Comparison of ENCODE assay signal across 8 cellular contexts in the genomic region with DNA sequence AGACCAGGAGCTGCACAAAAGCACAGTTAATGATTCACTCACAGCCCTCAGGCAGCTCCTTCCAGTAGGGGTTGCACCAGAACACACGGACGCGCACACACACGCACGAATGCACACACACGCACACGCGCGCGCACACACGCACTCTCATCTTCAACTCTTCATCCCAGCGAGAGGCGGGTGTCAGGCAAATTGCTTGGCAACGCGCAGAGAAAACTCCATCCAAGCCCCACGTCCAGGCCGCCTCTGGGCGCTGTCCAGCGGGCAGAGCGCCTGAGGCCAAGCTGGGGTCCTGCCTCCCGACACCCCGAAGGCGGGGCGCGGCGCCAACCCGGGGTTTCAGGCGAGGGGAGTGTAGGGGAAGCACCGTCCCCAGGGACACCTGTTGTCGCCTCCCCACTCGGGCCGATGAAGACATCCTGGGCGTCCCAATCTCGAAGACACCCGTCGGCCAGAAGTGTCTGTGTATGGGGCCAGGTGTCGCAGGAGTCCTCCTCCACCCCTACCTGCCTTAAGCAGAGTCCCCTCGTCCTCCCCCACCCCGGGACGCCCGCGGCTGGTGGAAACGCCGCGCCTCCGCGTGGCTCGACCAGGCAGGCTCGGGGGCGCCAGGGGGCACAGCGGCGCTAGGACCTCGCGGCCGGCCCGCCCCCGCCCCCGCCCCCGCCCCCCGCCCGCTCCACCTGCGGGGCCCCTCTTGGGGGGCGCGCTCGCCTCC. TPM values are rescaled to one million over a fixed set of nuclear protein-coding genes. Genes with fewer than 3 reads are reported as not detected.
DNase-seq lines count a peak whose midpoint lies in the region; ATAC-seq and TF ChIP-seq lines count a peak whose summit lies in the region.

No MANE protein-coding gene starts in this region.

- H3F3A ChIP-seq in SK-N-SH (replicated peaks; ENCODE audit: insufficient read depth), result no peaks in the 10 kb centered on the region

- peaks cover 6 to 48% (median 29%) of the 10 kb centered on the region in 3 donors for H3K27me3 Mint-ChIP-seq in immature natural killer cell (ENCODE audit: low read depth in 3 of 3)

- H3K36me3 ChIP-seq in SK-N-SH (replicated peaks in 1 of 2; ENCODE audit: control insufficient read depth in 1 of 2, insufficient read depth in 2 of 2, low read length in 1 of 2) (no peaks in the 10 kb centered on the region), skeletal muscle tissue (ENCODE audit: control insufficient read depth in 3 of 3, insufficient read depth in 3 of 3, low read length in 3 of 3) (no peaks in the 10 kb centered on the region)

- CTCF ChIA-PET in SK-N-SH (lab: Yijun Ruan, JAX), result interaction anchor here (0.6 to 2.8 kb wide), 8 partner anchors 9 to 189 kb away, joined by 3 to 19 read pairs (median 4); no protein-coding TSS in a partner anchor

- TF ChIP-seq CTCF in SK-N-SH (IDR thresholded peaks at IDR 0.05) (no peak), cardiac fibroblast (IDR thresholded peaks at IDR 0.05; ENCODE audit: low read depth, low read length) (no peak)

- peaks cover 14 to 15% of the 10 kb centered on the region in 2 donors for H3K4me1 Mint-ChIP-seq in immature natural killer cell

- no peaks in the 10 kb centered on the region for H3K79me2 ChIP-seq in SK-N-SH (ENCODE audit: insufficient read depth)

- peaks cover 0 to 3% (median 0%) of the 10 kb centered on the region in 6 donors for H3K9me3 Mint-ChIP-seq in immature natural killer cell

- DNase-seq in DMS 273 (lab: John Stamatoyannopoulos, UW; ENCODE audit: unreplicated experiment), result peak; percentile 84
- DNase-seq in HuH-7.5 (ENCODE audit: low spot score), result peak; percentile 63
- peak; percentile 85 for DNase-seq in SK-N-SH
- peak; percentile 20 to 23 for DNase-seq in cardiac fibroblast (ENCODE audit: low read depth in 2 of 2)
- peak in 1 of 3 donors; percentile 5 for DNase-seq in immature natural killer cell
- DNase-seq in KG1 (lab: John Stamatoyannopoulos, UW), result no peak

- H3K4me2 ChIP-seq in SK-N-SH, result peak overlapping the region; percentile 37

- ATAC-seq in GM21528 (IDR thresholded peaks at IDR 0.05; ENCODE audit: low FRiP score, unreplicated experiment), result peak; percentile 49

- H3K9me2 ChIP-seq in SK-N-SH, result no peaks in the 10 kb centered on the region

- no peaks in the 10 kb centered on the region for H3K9me3 ChIP-seq in SK-N-SH
- no peaks in the 10 kb centered on the region for H3K9me3 ChIP-seq in skeletal muscle tissue (ENCODE audit: control insufficient read depth in 3 of 3, low read length in 3 of 3)

- WGBS in SK-N-SH (ENCODE audit: low lambda C conversion rate), result 3% methylated on average over 27 of the region's 65 CpGs

- H3K27me3 ChIP-seq in SK-N-SH (ENCODE audit: insufficient read depth) (peaks cover 32% of the 10 kb centered on the region), skeletal muscle tissue (ENCODE audit: control insufficient read depth in 3 of 3, insufficient read depth in 3 of 3, low read length in 3 of 3) (no peaks in the 10 kb centered on the region)

- H2AFZ ChIP-seq in SK-N-SH (ENCODE audit: low read depth), result no peak overlapping the region

- no peaks in the 10 kb centered on the region for H3K36me3 Mint-ChIP-seq in immature natural killer cell

- TF ChIP-seq RAD21 in SK-N-SH (IDR thresholded peaks at IDR 0.05; ENCODE audit: low read length), result no peak

- no peaks in the 10 kb centered on the region for H4K20me1 ChIP-seq in SK-N-SH (ENCODE audit: insufficient read depth)

- H3K4me3 Mint-ChIP-seq in immature natural killer cell, result peak overlapping the region; percentile 78 to 92 (median 85)

- H3K27ac Mint-ChIP-seq in immature natural killer cell, result no peak overlapping the region

- POLR2A ChIA-PET in SK-N-SH (lab: Yijun Ruan, JAX), result interaction anchor here (0.8 kb wide), 1 partner anchor 217 kb away, joined by 4 read pairs; no protein-coding TSS in a partner anchor

- H3K4me1 ChIP-seq in SK-N-SH (ENCODE audit: control insufficient read depth in 1 of 2, insufficient read depth in 2 of 2, low read depth in 1 of 2, low read length in 1 of 2) (peaks cover 0 to 8% of the 10 kb centered on the region in 2 experiments; a peak in 1 of 4 replicates), skeletal muscle tissue (ENCODE audit: control insufficient read depth in 3 of 3, insufficient read depth in 3 of 3, low read length in 3 of 3) (peaks cover 16 to 32% (median 27%) of the 10 kb centered on the region in 3 donors)

- H3K4me3 ChIP-seq in SK-N-SH (ENCODE audit: low read depth in 2 of 2, low read length in 1 of 2) (peak overlapping the region; percentile 19 to 56; a peak in 3 of 4 replicates), cardiac fibroblast (replicated peaks in 1 of 2; ENCODE audit: low read depth in 2 of 2, low read length in 2 of 2) (peak overlapping the region; percentile 19 to 22), skeletal muscle tissue (ENCODE audit: low read length in 3 of 3) (peak overlapping the region; percentile 83 to 90 (median 85))

- no peak overlapping the region for H3K9ac ChIP-seq in SK-N-SH
- H3K9ac ChIP-seq in skeletal muscle tissue (ENCODE audit: low read depth in 1 of 3, low read length in 3 of 3), result peak overlapping the region; percentile 72 to 90 (median 81)

- no peak for TF ChIP-seq EP300 in SK-N-SH (IDR thresholded peaks at IDR 0.05; ENCODE audit: borderline replicate concordance in 1 of 2, low read depth in 1 of 2, low read length in 1 of 2)

- H3K27ac ChIP-seq in SK-N-SH (ENCODE audit: low read depth in 2 of 2, low read length in 1 of 2) (no peak overlapping the region; a peak in 1 of 4 replicates), skeletal muscle tissue (ENCODE audit: low read depth, low read length) (peak overlapping the region; percentile 57)

TF ChIP-seq in SK-N-SH, 30 proteins besides CTCF, POLR2A, EP300 and RAD21:
- TF ChIP-seq, protein P1, sequence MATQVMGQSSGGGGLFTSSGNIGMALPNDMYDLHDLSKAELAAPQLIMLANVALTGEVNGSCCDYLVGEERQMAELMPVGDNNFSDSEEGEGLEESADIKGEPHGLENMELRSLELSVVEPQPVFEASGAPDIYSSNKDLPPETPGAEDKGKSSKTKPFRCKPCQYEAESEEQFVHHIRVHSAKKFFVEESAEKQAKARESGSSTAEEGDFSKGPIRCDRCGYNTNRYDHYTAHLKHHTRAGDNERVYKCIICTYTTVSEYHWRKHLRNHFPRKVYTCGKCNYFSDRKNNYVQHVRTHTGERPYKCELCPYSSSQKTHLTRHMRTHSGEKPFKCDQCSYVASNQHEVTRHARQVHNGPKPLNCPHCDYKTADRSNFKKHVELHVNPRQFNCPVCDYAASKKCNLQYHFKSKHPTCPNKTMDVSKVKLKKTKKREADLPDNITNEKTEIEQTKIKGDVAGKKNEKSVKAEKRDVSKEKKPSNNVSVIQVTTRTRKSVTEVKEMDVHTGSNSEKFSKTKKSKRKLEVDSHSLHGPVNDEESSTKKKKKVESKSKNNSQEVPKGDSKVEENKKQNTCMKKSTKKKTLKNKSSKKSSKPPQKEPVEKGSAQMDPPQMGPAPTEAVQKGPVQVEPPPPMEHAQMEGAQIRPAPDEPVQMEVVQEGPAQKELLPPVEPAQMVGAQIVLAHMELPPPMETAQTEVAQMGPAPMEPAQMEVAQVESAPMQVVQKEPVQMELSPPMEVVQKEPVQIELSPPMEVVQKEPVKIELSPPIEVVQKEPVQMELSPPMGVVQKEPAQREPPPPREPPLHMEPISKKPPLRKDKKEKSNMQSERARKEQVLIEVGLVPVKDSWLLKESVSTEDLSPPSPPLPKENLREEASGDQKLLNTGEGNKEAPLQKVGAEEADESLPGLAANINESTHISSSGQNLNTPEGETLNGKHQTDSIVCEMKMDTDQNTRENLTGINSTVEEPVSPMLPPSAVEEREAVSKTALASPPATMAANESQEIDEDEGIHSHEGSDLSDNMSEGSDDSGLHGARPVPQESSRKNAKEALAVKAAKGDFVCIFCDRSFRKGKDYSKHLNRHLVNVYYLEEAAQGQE (IDR thresholded peaks at IDR 0.05; ENCODE audit: low read depth, low read length), result peak; percentile 90
- TF ChIP-seq, protein P2, sequence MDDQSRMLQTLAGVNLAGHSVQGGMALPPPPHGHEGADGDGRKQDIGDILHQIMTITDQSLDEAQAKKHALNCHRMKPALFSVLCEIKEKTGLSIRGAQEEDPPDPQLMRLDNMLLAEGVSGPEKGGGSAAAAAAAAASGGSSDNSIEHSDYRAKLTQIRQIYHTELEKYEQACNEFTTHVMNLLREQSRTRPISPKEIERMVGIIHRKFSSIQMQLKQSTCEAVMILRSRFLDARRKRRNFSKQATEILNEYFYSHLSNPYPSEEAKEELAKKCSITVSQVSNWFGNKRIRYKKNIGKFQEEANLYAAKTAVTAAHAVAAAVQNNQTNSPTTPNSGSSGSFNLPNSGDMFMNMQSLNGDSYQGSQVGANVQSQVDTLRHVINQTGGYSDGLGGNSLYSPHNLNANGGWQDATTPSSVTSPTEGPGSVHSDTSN (IDR thresholded peaks at IDR 0.05), result no peak

RNA-seq across cellular contexts. Expression of a gene that starts 35.6 kb away (rescaled TPM):
- 0.05 TPM in 1 of 2 replicates, not detected in the other for polyA plus RNA-seq in SK-N-SH (2012; rRNA removed)
- 0.03 and 0.04 TPM in 2 replicates for polyA plus RNA-seq in SK-N-SH (2012; cell fraction: cytosol; rRNA removed)
- 0.01 TPM in 1 of 2 replicates, not detected in the other for polyA plus RNA-seq in SK-N-SH (2012; cell fraction: nucleus; rRNA removed)
- polyA plus RNA-seq in immature natural killer cell, result under 1 TPM in 1 of 3 donors, not detected in 2; 0.16 TPM
- total RNA-seq in skeletal muscle tissue, result 30.8 TPM

Comparison
In these comparisons a context has a peak if more than half of its experiments do, and no peak if none do; other contexts are left out.
1. H3K4me3 ChIP-seq: peak in every context shown above with its lines; median percentile 85 in skeletal muscle tissue; 38 in SK-N-SH; 20 in cardiac fibroblast.